In the genomic region with DNA sequence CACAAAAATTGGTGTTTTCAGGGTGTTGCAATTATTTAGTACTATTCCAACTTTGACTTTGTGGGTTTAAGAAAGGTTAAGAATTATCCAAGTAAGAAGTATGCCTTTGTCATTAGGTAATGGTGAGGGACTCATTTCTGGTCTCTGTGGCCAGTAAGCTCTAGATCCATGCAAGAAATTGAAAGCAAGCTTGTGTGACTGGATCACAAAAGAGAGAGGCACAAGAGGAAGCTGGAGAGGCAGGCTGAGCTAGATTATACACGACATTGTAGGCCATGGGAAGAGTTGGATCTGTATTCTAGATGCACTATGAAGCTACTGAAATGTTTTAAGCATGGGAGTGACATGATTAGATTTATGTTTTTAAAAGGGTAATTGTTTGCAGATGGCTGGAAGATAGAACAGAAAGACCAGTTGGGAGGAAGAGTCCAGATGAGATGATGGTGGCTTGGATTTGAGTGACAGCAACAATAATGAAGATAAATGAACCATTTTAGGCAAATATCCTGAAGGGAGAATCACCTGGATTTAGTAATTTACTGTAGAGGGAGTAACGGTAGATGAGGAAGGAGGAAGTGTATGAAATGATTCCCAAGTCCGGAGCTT, we compare ENCODE assay signal across 19 cellular contexts. TPM values are rescaled to one million over a fixed set of nuclear protein-coding genes. Genes with fewer than 3 reads are reported as not detected.
DNase-seq lines count a peak whose midpoint lies in the region; ATAC-seq and TF ChIP-seq lines count a peak whose summit lies in the region.
"Had no signal": no experiment of that assay in that cellular context is flagged by ENCODE, and none has a peak within 500 bp of the region (broad histone marks: within the 10 kb centered on the region; RNA-seq: fewer than 3 reads in every experiment).

No MANE protein-coding gene starts in this region.

- DNase-seq in AG10803 (ENCODE audit: low read depth) (peak; percentile 46), SK-N-DZ (ENCODE audit: low spot score) (peak; percentile 69), C1 segment of cervical spinal cord (lab: John Stamatoyannopoulos, UW) (no peak), MV-4-11 (lab: John Stamatoyannopoulos, UW) (no peak)
- DNase-seq: ACHN; activated CD4-positive, alpha-beta memory T cell treated with anti-CD3 and anti-CD28 coated beads, Interleukin-2, amount 10 ng/mL, durations not matched to agents 7 days and 5 days; H9; left lung; MG63; NCI-H1436; NCI-H524 treated with DMSO at 0.1 percent for 48 hours; Peyer's patch; stimulated activated CD4-positive, alpha-beta T cell treated with anti-CD3 and anti-CD28 coated beads, Interleukin-2, amount 100 ng/mL, for 48 hours; stimulated activated naive B cell treated with anti-CD40 and anti-IgM and Interleukin-4, amounts not matched to agents 10 μg/mL and 1 μg/mL and 100 μg/mL, for 72 hours; thyroid gland had no signal

- 48 to 60% methylated on average over 3 of the region's 3 CpGs for WGBS in gastroesophageal sphincter (ENCODE audit: low coverage in 1 of 2), 2 donors

- no peak for ATAC-seq in gastroesophageal sphincter
- no peak for ATAC-seq in GM19035 (IDR thresholded peaks at IDR 0.05; ENCODE audit: unreplicated experiment)
- ATAC-seq in GM21529 (IDR thresholded peaks at IDR 0.05; ENCODE audit: unreplicated experiment) = no peak
- ATAC-seq: left lung; stimulated activated naive B cell treated with anti-CD40 and anti-IgM and Interleukin-4, amounts not matched to agents 10 μg/mL and 1 μg/mL and 100 μg/mL, for 72 hours had no signal

- no peak overlapping the region for H3K9ac ChIP-seq in skeletal muscle tissue (ENCODE audit: low read depth in 1 of 3, low read length in 3 of 3)

- H3K36me3 ChIP-seq in gastroesophageal sphincter (no peaks in the 10 kb centered on the region), skeletal muscle tissue (ENCODE audit: control insufficient read depth in 3 of 3, insufficient read depth in 3 of 3, low read length in 3 of 3) (no peaks in the 10 kb centered on the region)
- H3K36me3 ChIP-seq: left lung, MG63, Peyer's patch, thyroid gland had no signal

- H3K9me3 ChIP-seq in gastroesophageal sphincter (no peaks in the 10 kb centered on the region), skeletal muscle tissue (ENCODE audit: control insufficient read depth in 3 of 3, low read length in 3 of 3) (no peaks in the 10 kb centered on the region)
- H3K9me3 ChIP-seq: left lung, MG63, Peyer's patch, thyroid gland had no signal

- TF ChIP-seq POLR2A in gastroesophageal sphincter (IDR thresholded peaks at IDR 0.05) = no peak

- no peaks in the 10 kb centered on the region for H3K27me3 ChIP-seq in gastroesophageal sphincter
- H3K27me3 ChIP-seq in skeletal muscle tissue (ENCODE audit: control insufficient read depth in 3 of 3, insufficient read depth in 3 of 3, low read length in 3 of 3) = no peaks in the 10 kb centered on the region
- H3K27me3 ChIP-seq: left lung, MG63, Peyer's patch, thyroid gland had no signal

- H3K4me1 ChIP-seq in gastroesophageal sphincter = peaks cover 11 to 98% (median 48%) of the 10 kb centered on the region in 3 donors
- peaks cover 0 to 11% (median 4%) of the 10 kb centered on the region in 3 donors for H3K4me1 ChIP-seq in skeletal muscle tissue (ENCODE audit: control insufficient read depth in 3 of 3, insufficient read depth in 3 of 3, low read length in 3 of 3)
- H3K4me1 ChIP-seq: left lung had no signal

- no peak for TF ChIP-seq CTCF in AG10803 (conservative IDR thresholded peaks at IDR 0.05; ENCODE audit: low read length)
- TF ChIP-seq CTCF in gastroesophageal sphincter (IDR thresholded peaks at IDR 0.05) = no peak

- no peak for TF ChIP-seq EP300 in gastroesophageal sphincter (IDR thresholded peaks at IDR 0.05)

- H3K27ac ChIP-seq in gastroesophageal sphincter = peak overlapping the region; percentile 76 to 99 (median 83)
- peak overlapping the region; percentile 12 for H3K27ac ChIP-seq in skeletal muscle tissue (ENCODE audit: low read depth, low read length)

- H3K4me3 ChIP-seq in AG10803 (ENCODE audit: low read length) = no peak overlapping the region
- no peak overlapping the region for H3K4me3 ChIP-seq in gastroesophageal sphincter
- H3K4me3 ChIP-seq in skeletal muscle tissue (ENCODE audit: low read length in 3 of 3) = no peak overlapping the region
- H3K4me3 ChIP-seq: left lung, MG63, Peyer's patch, thyroid gland had no signal

RNA-seq across cellular contexts. Expression of gene CALD1, which starts 50.0 kb away (rescaled TPM):
- polyA plus RNA-seq in SK-N-DZ (2014; cell fraction: cytosol; rRNA removed) = 16.3 and 19.1 TPM in 2 replicates
- 19.3 and 21.5 TPM in 2 replicates for polyA plus RNA-seq in SK-N-DZ (2014; cell fraction: nucleus; rRNA removed)
- total RNA-seq in gastroesophageal sphincter = 1,000 to 10,000 TPM; 1,513 to 2,575 (median 1,808) TPM
- total RNA-seq in skeletal muscle tissue = 89.8 TPM

Comparison
In these comparisons a context has a peak if more than half of its experiments do, and no peak if none do; other contexts are left out.
1. DNase-seq: peak in AG10803 (single experiment) and SK-N-DZ (single experiment); none in C1 segment of cervical spinal cord (0 of 14) and MV-4-11 (single experiment).
2. RNA of gene CALD1, which starts 50.0 kb away (total RNA-seq): 1,513 to 2,575 TPM in gastroesophageal sphincter; 89.8 TPM in skeletal muscle tissue (single experiment); every median in the first group is over 10 times any median in the second.